In the genomic region with DNA sequence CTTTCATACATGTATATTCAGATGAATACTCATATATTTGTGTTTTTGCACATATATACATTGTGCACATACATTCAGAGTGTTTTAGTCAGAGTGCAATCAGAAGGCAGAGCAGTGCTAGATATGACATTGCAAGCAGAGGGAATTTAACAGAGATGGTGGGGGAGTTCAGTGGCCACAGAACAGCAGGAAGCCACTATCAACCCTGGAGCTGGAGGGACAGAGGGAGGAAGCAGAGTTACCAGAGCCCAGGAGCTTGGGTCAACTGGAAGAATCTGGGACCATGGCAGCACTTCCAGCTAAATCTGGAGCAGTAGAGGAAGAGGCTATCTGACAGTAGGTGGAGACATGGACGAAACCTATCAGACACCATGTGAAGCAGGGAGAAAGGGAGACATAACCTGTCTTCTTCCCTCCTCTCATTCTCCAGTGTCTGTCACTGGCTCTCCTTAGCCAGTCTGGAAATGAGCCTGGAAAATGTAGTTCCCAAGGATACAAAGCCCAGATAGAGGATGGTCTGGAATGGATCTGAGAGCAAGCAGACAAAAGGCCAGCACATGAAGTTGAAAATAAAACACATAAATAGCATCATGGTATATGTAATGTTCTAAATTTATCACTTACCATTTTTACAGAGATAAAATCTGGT, we compare ENCODE assay signal across 1 cellular context.
TF ChIP-seq lines count a peak whose summit lies in the region.

No MANE protein-coding gene starts in this region.

TF ChIP-seq in GM12878, 131 proteins besides CTCF, POLR2A, EP300 and RAD21:
- TF ChIP-seq EED (IDR thresholded peaks at IDR 0.05; ENCODE audit: low read depth) (peak; percentile 49; the same call in 1 of the 2 replicates), SPI1 (IDR thresholded peaks at IDR 0.05; ENCODE audit: borderline replicate concordance, insufficient read depth, low read depth, low read length) (no peak), MEF2A (IDR thresholded peaks at IDR 0.05; ENCODE audit: insufficient read depth, low read depth, low read length) (peak; percentile 26; the same call in 1 of the 2 replicates)
- TF ChIP-seq, protein P1, sequence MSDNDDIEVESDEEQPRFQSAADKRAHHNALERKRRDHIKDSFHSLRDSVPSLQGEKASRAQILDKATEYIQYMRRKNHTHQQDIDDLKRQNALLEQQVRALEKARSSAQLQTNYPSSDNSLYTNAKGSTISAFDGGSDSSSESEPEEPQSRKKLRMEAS (IDR thresholded peaks at IDR 0.05; ENCODE audit: low read depth, low read length), result no peak
TF ChIP-seq in GM12878: peak in this region for 2.
